In the genomic region with DNA sequence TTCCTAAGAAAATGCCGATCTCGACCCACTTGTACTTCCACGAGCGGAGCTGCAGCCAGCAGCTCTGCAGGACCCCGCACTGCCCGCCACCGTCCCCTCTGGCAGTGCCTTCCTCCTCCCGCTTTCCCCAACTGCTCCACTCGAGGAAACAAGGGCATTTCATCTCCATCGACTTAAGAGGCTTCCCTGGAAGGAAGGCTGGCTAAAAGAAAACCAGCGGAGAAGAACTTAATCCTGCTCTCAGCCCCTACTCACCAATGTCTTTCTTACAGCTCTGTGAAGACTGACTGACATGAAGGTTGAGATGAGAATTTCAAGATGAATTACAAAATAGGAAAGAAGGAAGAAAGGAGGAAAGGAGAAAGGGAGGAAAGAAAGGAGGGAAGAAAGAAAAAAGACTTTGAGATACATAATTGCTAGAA, we compare ENCODE assay signal across 9 cellular contexts. TPM values are rescaled to one million over a fixed set of nuclear protein-coding genes. Genes with fewer than 3 reads are reported as not detected.
DNase-seq lines count a peak whose midpoint lies in the region; ATAC-seq and TF ChIP-seq lines count a peak whose summit lies in the region.
"Had no signal": no experiment of that assay in that cellular context is flagged by ENCODE, and none has a peak within 500 bp of the region (broad histone marks: within the 10 kb centered on the region; RNA-seq: fewer than 3 reads in every experiment).

No MANE protein-coding gene starts in this region.

- TF ChIP-seq CTCF in upper lobe of right lung (IDR thresholded peaks at IDR 0.05): no peak

- peak overlapping the region; percentile 31 for H3K4me3 ChIP-seq in mesodermal cell (ENCODE audit: extremely low read depth, insufficient read depth, low read length, poor library complexity, severe bottlenecking)
- H3K4me3 ChIP-seq in upper lobe of right lung: peak overlapping the region; percentile 51

- peaks cover 81% of the 10 kb centered on the region for H3K27me3 ChIP-seq in upper lobe of right lung

- H3K27me3 Mint-ChIP-seq in activated T-cell treated with anti-CD3 and anti-CD28 coated beads, Interleukin-2, amount 50 U/mL, for 72 hours (ENCODE audit: low read depth): peaks cover 68% of the 10 kb centered on the region
- H3K27me3 Mint-ChIP-seq in dendritic cell treated with granulocyte-macrophage colony-stimulating factor and Interleukin-4, amounts not matched to agents 40 ng/mL and 50 ng/mL, for 4 days: peaks cover 89% of the 10 kb centered on the region

- peak overlapping the region; percentile 60 to 79 for H3K4me3 Mint-ChIP-seq in activated T-cell treated with anti-CD3 and anti-CD28 coated beads, Interleukin-2, amount 50 U/mL, for 72 hours
- peak overlapping the region; percentile 78 for H3K4me3 Mint-ChIP-seq in dendritic cell treated with granulocyte-macrophage colony-stimulating factor and Interleukin-4, amounts not matched to agents 40 ng/mL and 50 ng/mL, for 4 days

- H3K9me3 Mint-ChIP-seq in activated T-cell treated with anti-CD3 and anti-CD28 coated beads, Interleukin-2, amount 50 U/mL, for 72 hours: no peaks in the 10 kb centered on the region
- H3K9me3 Mint-ChIP-seq in dendritic cell treated with granulocyte-macrophage colony-stimulating factor and Interleukin-4, amounts not matched to agents 40 ng/mL and 50 ng/mL, for 4 days: no peaks in the 10 kb centered on the region

- H3K27ac ChIP-seq in mesodermal cell (ENCODE audit: low read depth, low read length, severe bottlenecking) (no peak overlapping the region), upper lobe of right lung (no peak overlapping the region)

- H3K36me3 ChIP-seq in mesodermal cell (ENCODE audit: control insufficient read depth, insufficient read depth, low read length) (no peaks in the 10 kb centered on the region), upper lobe of right lung (no peaks in the 10 kb centered on the region)

- no peak for DNase-seq in activated T-cell treated with anti-CD3 and anti-CD28 coated beads, Interleukin-2, amount 50 U/mL, for 72 hours
- DNase-seq in activated T-cell treated with anti-CD3 and anti-CD28 coated beads for 4 hours (no peak), upper lobe of right lung (no peak), GM19238 (ENCODE audit: insufficient read length, low spot score) (no peak)
- DNase-seq: NCI-H345 had no signal

- H3K4me1 Mint-ChIP-seq in activated T-cell treated with anti-CD3 and anti-CD28 coated beads, Interleukin-2, amount 50 U/mL, for 72 hours (ENCODE audit: low read depth): peaks cover 17% of the 10 kb centered on the region
- H3K4me1 Mint-ChIP-seq in dendritic cell treated with granulocyte-macrophage colony-stimulating factor and Interleukin-4, amounts not matched to agents 40 ng/mL and 50 ng/mL, for 4 days (ENCODE audit: low read depth): peaks cover 9% of the 10 kb centered on the region

- WGBS in mesodermal cell (ENCODE audit: insufficient coverage in 2 of 2), 2 experiments: 5 to 9% methylated on average over 7 to 9 of the region's 11 CpGs

- intact Hi-C loops in dendritic cell treated with granulocyte-macrophage colony-stimulating factor and Interleukin-4, amounts not matched to agents 40 ng/mL and 50 ng/mL, for 4 days (cut with micrococcal nuclease): no loop called here
- intact Hi-C loops in upper lobe of right lung (cut with DNase I): no loop called here

- no peaks in the 10 kb centered on the region for H3K36me3 Mint-ChIP-seq in activated T-cell treated with anti-CD3 and anti-CD28 coated beads, Interleukin-2, amount 50 U/mL, for 72 hours (ENCODE audit: insufficient read depth in 2 of 2)
- H3K36me3 Mint-ChIP-seq in dendritic cell treated with granulocyte-macrophage colony-stimulating factor and Interleukin-4, amounts not matched to agents 40 ng/mL and 50 ng/mL, for 4 days (ENCODE audit: low read depth): no peaks in the 10 kb centered on the region

- H3K27ac Mint-ChIP-seq in activated T-cell treated with anti-CD3 and anti-CD28 coated beads, Interleukin-2, amount 50 U/mL, for 72 hours: no peak overlapping the region
- H3K27ac Mint-ChIP-seq in dendritic cell treated with granulocyte-macrophage colony-stimulating factor and Interleukin-4, amounts not matched to agents 40 ng/mL and 50 ng/mL, for 4 days: peak overlapping the region; percentile 5

- H3K4me1 ChIP-seq in mesodermal cell (ENCODE audit: control insufficient read depth, insufficient read depth, low read length, poor library complexity, severe bottlenecking) (peaks cover 3% of the 10 kb centered on the region), upper lobe of right lung (peaks cover 9% of the 10 kb centered on the region)

- no peak for ATAC-seq in activated T-cell treated with anti-CD3 and anti-CD28 coated beads, Interleukin-2, amount 50 U/mL, for 72 hours (replicated peaks in 1 of 2)
- ATAC-seq in upper lobe of right lung (no peak), GM18511 (IDR thresholded peaks at IDR 0.05; ENCODE audit: unreplicated experiment) (no peak), HG02970 (IDR thresholded peaks at IDR 0.05; ENCODE audit: low FRiP score, unreplicated experiment) (no peak)

- H3K9me3 ChIP-seq in mesodermal cell (ENCODE audit: control insufficient read depth, low read length) (no peaks in the 10 kb centered on the region), upper lobe of right lung (no peaks in the 10 kb centered on the region)

RNA-seq across cellular contexts. Expression of a gene that starts 15.6 kb away (rescaled TPM):
- total RNA-seq in activated T-cell treated with anti-CD3 and anti-CD28 coated beads, Interleukin-2, amount 50 U/mL, for 72 hours: under 1 TPM; 0.17 to 0.30 TPM
- 8.1 TPM for polyA plus RNA-seq in mesodermal cell (2013, experiment 1 of 2)
- polyA plus RNA-seq in mesodermal cell (2013, experiment 2 of 2): 6.1 TPM
- total RNA-seq in upper lobe of right lung: 4.9 TPM
